8 cellular contexts compared by ENCODE assay signal in the genomic region with DNA sequence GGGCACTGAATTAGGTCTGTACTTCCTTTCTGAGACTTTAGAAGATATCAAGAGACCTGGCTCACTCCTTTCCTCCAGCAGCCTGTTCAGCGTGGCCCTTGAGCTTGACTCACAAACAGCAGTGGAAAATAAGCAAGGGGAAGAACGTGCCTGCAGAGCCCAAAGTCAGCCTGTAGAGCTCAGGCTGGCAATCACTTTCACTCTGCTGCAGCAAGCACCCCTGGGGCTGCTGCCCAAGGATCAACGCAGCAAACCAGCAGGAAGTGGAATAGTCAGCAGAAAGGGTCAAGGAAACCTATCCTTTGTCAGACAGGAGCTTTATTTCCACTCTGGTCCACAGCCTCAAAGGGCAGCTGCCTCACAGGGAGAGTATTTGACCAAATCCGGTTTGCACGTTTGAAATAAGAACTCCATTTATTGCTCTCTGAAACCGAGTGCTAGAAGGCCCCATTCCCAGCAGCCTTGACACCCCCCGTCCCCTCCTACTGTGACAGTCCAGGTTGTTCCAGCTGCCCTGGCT.
A peak's percentile ranks its signal among the peaks of the same experiment; 100 is the strongest.
DNase-seq lines count a peak whose midpoint lies in the region; ATAC-seq and TF ChIP-seq lines count a peak whose summit lies in the region.

No MANE protein-coding gene starts in this region.

- H3K4me1 ChIP-seq in left ventricle myocardium inferior, result no peaks in the 10 kb centered on the region

- ATAC-seq in GM21423 (IDR thresholded peaks at IDR 0.05; ENCODE audit: unreplicated experiment), result peak; percentile 31
- ATAC-seq in HG02571 (IDR thresholded peaks at IDR 0.05; ENCODE audit: unreplicated experiment), result no peak

- peaks cover 73% of the 10 kb centered on the region for H3K4me1 Mint-ChIP-seq in activated T-helper 1 cell treated with anti-CD3 and anti-CD28 coated beads, Interleukin-12 subunit alpha, Interleukin-12 subunit beta, Interleukin-2, Interleukin-4 antibody, amounts not matched to agents 30 ng/mL and 10 ng/mL and 1 ng/mL, durations not matched to agents 14 hours and 24 hours and 36 hours (ENCODE audit: low read depth)

- no peaks in the 10 kb centered on the region for H3K9me3 ChIP-seq in left ventricle myocardium inferior (replicated peaks)

- H3K36me3 ChIP-seq in left ventricle myocardium inferior, result no peaks in the 10 kb centered on the region

- H3K36me3 Mint-ChIP-seq in activated T-helper 1 cell treated with anti-CD3 and anti-CD28 coated beads, Interleukin-12 subunit alpha, Interleukin-12 subunit beta, Interleukin-2, Interleukin-4 antibody, amounts not matched to agents 30 ng/mL and 10 ng/mL and 1 ng/mL, durations not matched to agents 14 hours and 24 hours and 36 hours (ENCODE audit: low read depth), result peaks cover 4% of the 10 kb centered on the region

- peak overlapping the region; percentile 14 for H3K4me3 ChIP-seq in left ventricle myocardium inferior

- intact Hi-C loops in activated T-helper 1 cell treated with anti-CD3 and anti-CD28 coated beads, Interleukin-12 subunit alpha, Interleukin-12 subunit beta, Interleukin-2, Interleukin-4 antibody, amounts not matched to agents 30 ng/mL and 10 ng/mL and 1 ng/mL, durations not matched to agents 14 hours and 24 hours and 36 hours (cut with micrococcal nuclease), result loop anchor here (1.0 to 5.0 kb wide), 3 partner anchors 169 to 541 kb away; no protein-coding TSS in a partner anchor
- intact Hi-C loops in left ventricle myocardium inferior (cut with micrococcal nuclease), result no loop called here

- H3K27ac Mint-ChIP-seq in activated T-helper 1 cell treated with anti-CD3 and anti-CD28 coated beads, Interleukin-12 subunit alpha, Interleukin-12 subunit beta, Interleukin-2, Interleukin-4 antibody, amounts not matched to agents 30 ng/mL and 10 ng/mL and 1 ng/mL, durations not matched to agents 14 hours and 24 hours and 36 hours, result peak overlapping the region; percentile 98

- peaks cover 3% of the 10 kb centered on the region for H3K27me3 Mint-ChIP-seq in activated T-helper 1 cell treated with anti-CD3 and anti-CD28 coated beads, Interleukin-12 subunit alpha, Interleukin-12 subunit beta, Interleukin-2, Interleukin-4 antibody, amounts not matched to agents 30 ng/mL and 10 ng/mL and 1 ng/mL, durations not matched to agents 14 hours and 24 hours and 36 hours (ENCODE audit: insufficient read depth)

- H3K9me3 Mint-ChIP-seq in activated T-helper 1 cell treated with anti-CD3 and anti-CD28 coated beads, Interleukin-12 subunit alpha, Interleukin-12 subunit beta, Interleukin-2, Interleukin-4 antibody, amounts not matched to agents 30 ng/mL and 10 ng/mL and 1 ng/mL, durations not matched to agents 14 hours and 24 hours and 36 hours, result no peaks in the 10 kb centered on the region

- peaks cover 12% of the 10 kb centered on the region for H3K27me3 ChIP-seq in left ventricle myocardium inferior (ENCODE audit: low read depth)

- H3K4me3 Mint-ChIP-seq in activated T-helper 1 cell treated with anti-CD3 and anti-CD28 coated beads, Interleukin-12 subunit alpha, Interleukin-12 subunit beta, Interleukin-2, Interleukin-4 antibody, amounts not matched to agents 30 ng/mL and 10 ng/mL and 1 ng/mL, durations not matched to agents 14 hours and 24 hours and 36 hours, result peak overlapping the region; percentile 69

- peak overlapping the region; percentile 49 for H3K27ac ChIP-seq in left ventricle myocardium inferior (replicated peaks)

- TF ChIP-seq CTCF in left ventricle myocardium inferior (IDR thresholded peaks at IDR 0.05; ENCODE audit: borderline replicate concordance), result no peak

- DNase-seq in AML-193 (lab: John Stamatoyannopoulos, UW), result peak; percentile 85 to 87
- peak; percentile 96 for DNase-seq in M059J (ENCODE audit: low read depth)
- DNase-seq in activated T-helper 1 cell treated with anti-CD3 and anti-CD28 coated beads, Interleukin-12 subunit alpha, Interleukin-12 subunit beta, Interleukin-2, Interleukin-4 antibody, amounts not matched to agents 30 ng/mL and 10 ng/mL and 1 ng/mL, durations not matched to agents 14 hours and 24 hours and 36 hours (ENCODE audit: low spot score), result peak; percentile 49
- no peak for DNase-seq in left ventricle myocardium inferior
- DNase-seq in stimulated activated CD4-positive, alpha-beta T cell treated with anti-CD3 and anti-CD28 coated beads, Interleukin-12 subunit alpha, Interleukin-12 subunit beta, amount 100 ng/mL, for 48 hours (ENCODE audit: low read depth in 2 of 3, low spot score in 1 of 3), result peak in 2 of 3 donors; percentile 31 to 47
- no peak for DNase-seq in NCI-H446 treated with DMSO at 0.1 percent for 48 hours (lab: John Stamatoyannopoulos, UW)

Comparison
In these comparisons a context has a peak if more than half of its experiments do, and no peak if none do; other contexts are left out.
1. DNase-seq: peak in AML-193 (2 of 2), M059J (single experiment), activated T-helper 1 cell treated with anti-CD3 and anti-CD28 coated beads, Interleukin-12 subunit alpha, Interleukin-12 subunit beta, Interleukin-2, Interleukin-4 antibody, amounts not matched to agents 30 ng/mL and 10 ng/mL and 1 ng/mL, durations not matched to agents 14 hours and 24 hours and 36 hours (single experiment) and stimulated activated CD4-positive, alpha-beta T cell treated with anti-CD3 and anti-CD28 coated beads, Interleukin-12 subunit alpha, Interleukin-12 subunit beta, amount 100 ng/mL, for 48 hours (2 of 3); none in left ventricle myocardium inferior (single experiment) and NCI-H446 treated with DMSO at 0.1 percent for 48 hours (single experiment).